Comparison of ENCODE assay signal across 8 cellular contexts in genomic region chr15:41501191-41501917, GRCh38. TPM values are rescaled to one million over a fixed set of nuclear protein-coding genes. Genes with fewer than 3 reads are reported as not detected.
DNase-seq lines count a peak whose midpoint lies in the region; ATAC-seq, FAIRE-seq and TF ChIP-seq lines count a peak whose summit lies in the region.

No MANE protein-coding gene starts in this region.

- H3K27me3 ChIP-seq in HUES64 (ENCODE audit: insufficient read depth, low read length) = peaks cover 100% of the 10 kb centered on the region
- H3K27me3 ChIP-seq in ascending aorta = peaks cover 8% of the 10 kb centered on the region
- no peaks in the 10 kb centered on the region for H3K27me3 ChIP-seq in HepG2 (ENCODE audit: control insufficient read depth in 1 of 2, insufficient read depth in 2 of 2, low read length in 2 of 2)

- FAIRE-seq in HepG2 (lab: Jason Lieb, UNC) = no peak

- H3K27ac ChIP-seq in HUES64 (ENCODE audit: low read depth, low read length) = no peak overlapping the region
- no peak overlapping the region for H3K27ac ChIP-seq in ascending aorta
- H3K27ac ChIP-seq in HepG2 (ENCODE audit: extremely low read length, insufficient read depth, low read length) = no peak overlapping the region
- H3K27ac ChIP-seq in urinary bladder (ENCODE audit: low read depth) = no peak overlapping the region

- ATAC-seq in HepG2 = no peak
- ATAC-seq in HG02571 (IDR thresholded peaks at IDR 0.05; ENCODE audit: unreplicated experiment) = no peak

- H3K36me3 ChIP-seq in HUES64 (ENCODE audit: insufficient read depth, low read length) (no peaks in the 10 kb centered on the region), ascending aorta (no peaks in the 10 kb centered on the region), HepG2 (replicated peaks in 1 of 2; ENCODE audit: control insufficient read depth in 1 of 2, insufficient read depth in 2 of 2, low read length in 2 of 2) (peaks cover 10 to 20% of the 10 kb centered on the region in 2 experiments; a peak in 4 of 5 replicates), urinary bladder (ENCODE audit: insufficient read depth) (no peaks in the 10 kb centered on the region)

- H3K9me3 ChIP-seq in HUES64 (ENCODE audit: insufficient read depth, low read depth, low read length) (no peaks in the 10 kb centered on the region), ascending aorta (no peaks in the 10 kb centered on the region), HepG2 (ENCODE audit: low read length) (no peaks in the 10 kb centered on the region)

- no peak overlapping the region for H3K9ac ChIP-seq in HUES64 (ENCODE audit: low read depth, low read length)
- H3K9ac ChIP-seq in HepG2 (ENCODE audit: insufficient read depth, low read depth, low read length) = no peak overlapping the region

- POLR2A ChIA-PET in HepG2 (lab: Yijun Ruan, JAX) = no interaction called here

- H3K4me1 ChIP-seq in HUES64 (ENCODE audit: insufficient read depth, low read length) (0 out of 2 replicates have a peak, but pooled peaks cover 2% of the 10 kb centered on the region), ascending aorta (peaks cover 2 to 15% of the 10 kb centered on the region in 2 donors), HepG2 (ENCODE audit: insufficient read depth, low read length) (peaks cover 15% of the 10 kb centered on the region), urinary bladder (ENCODE audit: insufficient read depth) (no peaks in the 10 kb centered on the region)

- TF ChIP-seq RAD21 in HepG2 (CRISPR knock-in tag; IDR thresholded peaks at IDR 0.05) = no peak

- intact Hi-C loops in ascending aorta (cut with DNase I) (no loop called here), HepG2 (cut with micrococcal nuclease; ENCODE audit: unreplicated experiment) (no loop called here)

- H3K79me2 ChIP-seq in HepG2 (ENCODE audit: insufficient read depth, low read length) = peaks cover 31% of the 10 kb centered on the region

- CTCF ChIA-PET in HepG2 (lab: Yijun Ruan, JAX; ENCODE audit: low intra/inter-chr PET ratio, low total read pairs) = no interaction called here

- H2AFZ ChIP-seq in HepG2 (ENCODE audit: low read length) = no peak overlapping the region

- no peak for DNase-seq in AG10803 (ENCODE audit: low read depth)
- DNase-seq in ascending aorta (ENCODE audit: low spot score in 2 of 2) = no peak
- no peak for DNase-seq in HepG2 (ENCODE audit: low spot score)
- no peak for DNase-seq in HuH-7.5 (ENCODE audit: low spot score)
- no peak for DNase-seq in hippocampal formation (lab: John Stamatoyannopoulos, UW)

- 3% methylated on average over 56 of the region's 56 CpGs for WGBS in HUES64
- 98% methylated on average over 50 of the region's 56 CpGs for WGBS in HepG2 (ENCODE audit: low lambda C conversion rate)
- 6% methylated on average over 56 of the region's 56 CpGs for WGBS in urinary bladder

- no peak for TF ChIP-seq POLR2A in HepG2 (IDR thresholded peaks at IDR 0.05; ENCODE audit: insufficient read depth in 1 of 2, low read depth in 2 of 2, low read length in 2 of 2)

- no peak for TF ChIP-seq EP300 in HepG2 (IDR thresholded peaks at IDR 0.05; ENCODE audit: low read depth in 2 of 2, low read length in 2 of 2)
- TF ChIP-seq EP300 in HepG2 (CRISPR knock-in tag; IDR thresholded peaks at IDR 0.05; ENCODE audit: borderline replicate concordance) = no peak

- in situ Hi-C loops in HepG2 (cut with HindIII; ENCODE audit: extremely low pct_ligation_motif_present, low pct_unique_long_range_greater_than_20kb) = no loop called here

- TF ChIP-seq CTCF in AG10803 (conservative IDR thresholded peaks at IDR 0.05; ENCODE audit: low read length) = no peak
- TF ChIP-seq CTCF in ascending aorta (IDR thresholded peaks at IDR 0.05) = no peak
- no peak for TF ChIP-seq CTCF in HepG2 (CRISPR knock-in tag; IDR thresholded peaks at IDR 0.05)

- H4K20me1 ChIP-seq in HepG2 (ENCODE audit: insufficient read depth, low read length) = no peaks in the 10 kb centered on the region

- H3K4me3 ChIP-seq in AG10803 (ENCODE audit: low read length) (0 out of 2 replicates have a peak overlapping the region, but pooled peaks have one; percentile 26), HUES64 (ENCODE audit: low read length) (peak overlapping the region; percentile 45), ascending aorta (peak overlapping the region; percentile 47 to 50), HepG2 (replicated peaks in 1 of 3; ENCODE audit: insufficient read depth in 1 of 3, low read depth in 2 of 3, low read length in 3 of 3) (no peak overlapping the region), urinary bladder (ENCODE audit: low read depth, low read length) (peak overlapping the region; percentile 1)

- no TSS peak for BruUV-seq in HepG2 (replicated peaks; lab: Mats Ljungman, UMichigan)

- no peak overlapping the region for H3K4me2 ChIP-seq in HepG2 (ENCODE audit: low read depth, low read length)

RNA-seq across cellular contexts. Expression of gene ITPKA, which starts 7.7 kb away (rescaled TPM):
- polyA plus RNA-seq in HUES64 (2013, experiment 1 of 2) = 0.25 TPM
- 0.38 TPM for polyA plus RNA-seq in HUES64 (2013, experiment 2 of 2)
- total RNA-seq in ascending aorta (not detected), HepG2 (2016; rRNA removed; fragmentation: Illumina TruSeq; extraction: Trizol) (29.7 and 41.3 TPM in 2 replicates), urinary bladder (0.37 TPM)
- total RNA-seq in HepG2 (2016; cell fraction: cytosol; rRNA removed; fragmentation: Illumina TruSeq; extraction: Trizol; ENCODE audit: low read depth) = 18.2 and 21.9 TPM in 2 replicates
- total RNA-seq in HepG2 (2016; cell fraction: insoluble cytoplasmic fraction; rRNA removed; fragmentation: Illumina TruSeq; extraction: Trizol) = 29.5 and 42.6 TPM in 2 replicates
- 35.6 and 37.8 TPM in 2 replicates for total RNA-seq in HepG2 (2016; cell fraction: membrane; rRNA removed; fragmentation: Illumina TruSeq; extraction: Trizol)
- 20.4 and 24.5 TPM in 2 replicates for total RNA-seq in HepG2 (2016; cell fraction: nucleus; rRNA removed; fragmentation: Illumina TruSeq; extraction: Trizol)
- polyA plus RNA-seq in HepG2 (2011; rRNA removed) (13.2 and 16.4 TPM in 2 replicates), urinary bladder (2.0 TPM)
- 16.8 and 21.5 TPM in 2 replicates for polyA plus RNA-seq in HepG2 (2011; cell fraction: cytosol; rRNA removed)
- 31.6 and 37.7 TPM in 2 replicates for polyA plus RNA-seq in HepG2 (2011; cell fraction: nucleus; rRNA removed)
- polyA plus RNA-seq in HepG2 (2012) = 11.4 and 12.0 TPM in 2 replicates
- 20.8 and 23.5 TPM in 2 replicates for polyA plus RNA-seq in HepG2 (2016; cell fraction: cytosol; fragmentation: Illumina TruSeq; extraction: Trizol; ENCODE audit: low read depth)
- polyA plus RNA-seq in HepG2 (2016; cell fraction: insoluble cytoplasmic fraction; fragmentation: Illumina TruSeq; extraction: Trizol; ENCODE audit: low read depth) = 34.6 and 34.9 TPM in 2 replicates
- polyA plus RNA-seq in HepG2 (2016; cell fraction: membrane; fragmentation: Illumina TruSeq; extraction: Trizol; ENCODE audit: low read depth) = 30.1 and 33.1 TPM in 2 replicates
- polyA plus RNA-seq in HepG2 (2016; cell fraction: nucleus; fragmentation: Illumina TruSeq; extraction: Trizol; ENCODE audit: insufficient read depth, low read depth) = 50.2 and 55.6 TPM in 2 replicates
- 1.6 and 25.3 TPM in 2 replicates for polyA minus RNA-seq in HepG2 (2011; rRNA and poly(A)+ RNA removed; ENCODE audit: low replicate concordance)
- 14.9 and 16.9 TPM in 2 replicates for polyA minus RNA-seq in HepG2 (2011; cell fraction: cytosol; rRNA and poly(A)+ RNA removed)
- 6.8 and 9.9 TPM in 2 replicates for polyA minus RNA-seq in HepG2 (2011; cell fraction: nucleus; rRNA and poly(A)+ RNA removed)

RNA-seq across cellular contexts. Expression of gene LTK, which starts 12.3 kb away (rescaled TPM):
- polyA plus RNA-seq in HUES64 (2013, experiment 1 of 2) = not detected
- polyA plus RNA-seq in HUES64 (2013, experiment 2 of 2) = not detected
- not detected for total RNA-seq in ascending aorta
- not detected in 2 replicates for total RNA-seq in HepG2 (2016; rRNA removed; fragmentation: Illumina TruSeq; extraction: Trizol)
- not detected in 2 replicates for total RNA-seq in HepG2 (2016; cell fraction: cytosol; rRNA removed; fragmentation: Illumina TruSeq; extraction: Trizol; ENCODE audit: low read depth)
- total RNA-seq in HepG2 (2016; cell fraction: insoluble cytoplasmic fraction; rRNA removed; fragmentation: Illumina TruSeq; extraction: Trizol) = not detected in 2 replicates
- total RNA-seq in HepG2 (2016; cell fraction: membrane; rRNA removed; fragmentation: Illumina TruSeq; extraction: Trizol) = not detected in 2 replicates
- 0.12 TPM in 1 of 2 replicates, not detected in the other for total RNA-seq in HepG2 (2016; cell fraction: nucleus; rRNA removed; fragmentation: Illumina TruSeq; extraction: Trizol)
- 0.01 and 0.05 TPM in 2 replicates for polyA plus RNA-seq in HepG2 (2011; rRNA removed)
- polyA plus RNA-seq in HepG2 (2011; cell fraction: cytosol; rRNA removed) = 0.05 TPM in 1 of 2 replicates, not detected in the other
- polyA plus RNA-seq in HepG2 (2011; cell fraction: nucleus; rRNA removed) = 0.63 and 0.68 TPM in 2 replicates
- 0.19 TPM in 1 of 2 replicates, not detected in the other for polyA plus RNA-seq in HepG2 (2012)
- polyA plus RNA-seq in HepG2 (2016; cell fraction: cytosol; fragmentation: Illumina TruSeq; extraction: Trizol; ENCODE audit: low read depth) = not detected in 2 replicates
- polyA plus RNA-seq in HepG2 (2016; cell fraction: insoluble cytoplasmic fraction; fragmentation: Illumina TruSeq; extraction: Trizol; ENCODE audit: low read depth) = not detected in 2 replicates
- not detected in 2 replicates for polyA plus RNA-seq in HepG2 (2016; cell fraction: membrane; fragmentation: Illumina TruSeq; extraction: Trizol; ENCODE audit: low read depth)
- polyA plus RNA-seq in HepG2 (2016; cell fraction: nucleus; fragmentation: Illumina TruSeq; extraction: Trizol; ENCODE audit: insufficient read depth, low read depth) = not detected in 2 replicates
- polyA minus RNA-seq in HepG2 (2011; rRNA and poly(A)+ RNA removed; ENCODE audit: low replicate concordance) = 0.37 TPM in 1 of 2 replicates, not detected in the other
- polyA minus RNA-seq in HepG2 (2011; cell fraction: cytosol; rRNA and poly(A)+ RNA removed) = not detected in 2 replicates
- not detected in 2 replicates for polyA minus RNA-seq in HepG2 (2011; cell fraction: nucleus; rRNA and poly(A)+ RNA removed)
- 0.48 TPM for total RNA-seq in urinary bladder
- polyA plus RNA-seq in urinary bladder = 0.43 TPM

RNA-seq across cellular contexts. Expression of gene RPAP1, which starts 42.7 kb away (rescaled TPM):
- polyA plus RNA-seq in HUES64 (2013, experiment 1 of 2) = 32.8 TPM
- polyA plus RNA-seq in HUES64 (2013, experiment 2 of 2) = 33.0 TPM
- total RNA-seq in ascending aorta = 59.4 TPM
- 20.6 and 28.1 TPM in 2 replicates for total RNA-seq in HepG2 (2016; rRNA removed; fragmentation: Illumina TruSeq; extraction: Trizol)
- total RNA-seq in HepG2 (2016; cell fraction: cytosol; rRNA removed; fragmentation: Illumina TruSeq; extraction: Trizol; ENCODE audit: low read depth) = 2.9 and 4.8 TPM in 2 replicates
- 19.4 and 24.9 TPM in 2 replicates for total RNA-seq in HepG2 (2016; cell fraction: insoluble cytoplasmic fraction; rRNA removed; fragmentation: Illumina TruSeq; extraction: Trizol)
- 7.5 and 9.5 TPM in 2 replicates for total RNA-seq in HepG2 (2016; cell fraction: membrane; rRNA removed; fragmentation: Illumina TruSeq; extraction: Trizol)
- total RNA-seq in HepG2 (2016; cell fraction: nucleus; rRNA removed; fragmentation: Illumina TruSeq; extraction: Trizol) = 20.1 and 24.6 TPM in 2 replicates
- polyA plus RNA-seq in HepG2 (2011; rRNA removed) = 15.1 and 16.2 TPM in 2 replicates
- polyA plus RNA-seq in HepG2 (2011; cell fraction: cytosol; rRNA removed) = 7.0 and 9.8 TPM in 2 replicates
- 56.6 and 66.8 TPM in 2 replicates for polyA plus RNA-seq in HepG2 (2011; cell fraction: nucleus; rRNA removed)
- polyA plus RNA-seq in HepG2 (2012) = 26.5 TPM in 2 replicates
- polyA plus RNA-seq in HepG2 (2016; cell fraction: cytosol; fragmentation: Illumina TruSeq; extraction: Trizol; ENCODE audit: low read depth) = 2.1 and 2.5 TPM in 2 replicates
- polyA plus RNA-seq in HepG2 (2016; cell fraction: insoluble cytoplasmic fraction; fragmentation: Illumina TruSeq; extraction: Trizol; ENCODE audit: low read depth) = 15.7 and 22.2 TPM in 2 replicates
- polyA plus RNA-seq in HepG2 (2016; cell fraction: membrane; fragmentation: Illumina TruSeq; extraction: Trizol; ENCODE audit: low read depth) = 3.5 and 5.6 TPM in 2 replicates
- polyA plus RNA-seq in HepG2 (2016; cell fraction: nucleus; fragmentation: Illumina TruSeq; extraction: Trizol; ENCODE audit: insufficient read depth, low read depth) = 36.5 and 38.9 TPM in 2 replicates
- polyA minus RNA-seq in HepG2 (2011; rRNA and poly(A)+ RNA removed; ENCODE audit: low replicate concordance) = 24.4 and 46.4 TPM in 2 replicates
- 13.8 and 16.5 TPM in 2 replicates for polyA minus RNA-seq in HepG2 (2011; cell fraction: cytosol; rRNA and poly(A)+ RNA removed)
- 27.7 and 30.0 TPM in 2 replicates for polyA minus RNA-seq in HepG2 (2011; cell fraction: nucleus; rRNA and poly(A)+ RNA removed)
- 14.6 TPM for total RNA-seq in urinary bladder
- 15.5 TPM for polyA plus RNA-seq in urinary bladder

RNA-seq across cellular contexts. Expression of gene TYRO3, which starts 57.7 kb away (rescaled TPM):
- polyA plus RNA-seq in HUES64 (2013, experiment 1 of 2) = 66.2 TPM
- 76.8 TPM for polyA plus RNA-seq in HUES64 (2013, experiment 2 of 2)
- total RNA-seq in ascending aorta (7.0 TPM), HepG2 (2016; rRNA removed; fragmentation: Illumina TruSeq; extraction: Trizol) (12.4 and 24.0 TPM in 2 replicates), urinary bladder (16.8 TPM)
- total RNA-seq in HepG2 (2016; cell fraction: cytosol; rRNA removed; fragmentation: Illumina TruSeq; extraction: Trizol; ENCODE audit: low read depth) = 8.5 and 10.2 TPM in 2 replicates
- 12.7 and 22.1 TPM in 2 replicates for total RNA-seq in HepG2 (2016; cell fraction: insoluble cytoplasmic fraction; rRNA removed; fragmentation: Illumina TruSeq; extraction: Trizol)
- 13.7 and 17.0 TPM in 2 replicates for total RNA-seq in HepG2 (2016; cell fraction: membrane; rRNA removed; fragmentation: Illumina TruSeq; extraction: Trizol)
- total RNA-seq in HepG2 (2016; cell fraction: nucleus; rRNA removed; fragmentation: Illumina TruSeq; extraction: Trizol) = 16.6 and 22.9 TPM in 2 replicates
- polyA plus RNA-seq in HepG2 (2011; rRNA removed) (43.6 and 48.0 TPM in 2 replicates), urinary bladder (8.6 TPM)
- polyA plus RNA-seq in HepG2 (2011; cell fraction: cytosol; rRNA removed) = 34.1 and 42.7 TPM in 2 replicates
- polyA plus RNA-seq in HepG2 (2011; cell fraction: nucleus; rRNA removed) = 45.0 and 51.9 TPM in 2 replicates
- 24.1 and 31.2 TPM in 2 replicates for polyA plus RNA-seq in HepG2 (2012)
- 3.8 and 5.0 TPM in 2 replicates for polyA plus RNA-seq in HepG2 (2016; cell fraction: cytosol; fragmentation: Illumina TruSeq; extraction: Trizol; ENCODE audit: low read depth)
- 9.1 and 11.5 TPM in 2 replicates for polyA plus RNA-seq in HepG2 (2016; cell fraction: insoluble cytoplasmic fraction; fragmentation: Illumina TruSeq; extraction: Trizol; ENCODE audit: low read depth)
- polyA plus RNA-seq in HepG2 (2016; cell fraction: membrane; fragmentation: Illumina TruSeq; extraction: Trizol; ENCODE audit: low read depth) = 8.9 and 12.0 TPM in 2 replicates
- 23.9 and 24.2 TPM in 2 replicates for polyA plus RNA-seq in HepG2 (2016; cell fraction: nucleus; fragmentation: Illumina TruSeq; extraction: Trizol; ENCODE audit: insufficient read depth, low read depth)
- 189 and 236 TPM in 2 replicates for polyA minus RNA-seq in HepG2 (2011; rRNA and poly(A)+ RNA removed; ENCODE audit: low replicate concordance)
- 48.4 and 49.0 TPM in 2 replicates for polyA minus RNA-seq in HepG2 (2011; cell fraction: cytosol; rRNA and poly(A)+ RNA removed)
- 33.2 and 34.2 TPM in 2 replicates for polyA minus RNA-seq in HepG2 (2011; cell fraction: nucleus; rRNA and poly(A)+ RNA removed)

Comparison
In these comparisons a context has a peak if more than half of its experiments do, and no peak if none do; other contexts are left out.
1. H3K4me3 ChIP-seq: peak in AG10803 (single experiment), HUES64 (single experiment), ascending aorta (2 of 2) and urinary bladder (single experiment); none in HepG2 (0 of 3).
2. RNA of gene ITPKA, which starts 7.7 kb away (total RNA-seq): 18.2 to 42.6 TPM in HepG2; 0.37 TPM in urinary bladder (single experiment) and not detected in ascending aorta (single experiment); every median in the first group is over 10 times any median in the second.